8 cellular contexts compared by ENCODE assay signal in the genomic region with DNA sequence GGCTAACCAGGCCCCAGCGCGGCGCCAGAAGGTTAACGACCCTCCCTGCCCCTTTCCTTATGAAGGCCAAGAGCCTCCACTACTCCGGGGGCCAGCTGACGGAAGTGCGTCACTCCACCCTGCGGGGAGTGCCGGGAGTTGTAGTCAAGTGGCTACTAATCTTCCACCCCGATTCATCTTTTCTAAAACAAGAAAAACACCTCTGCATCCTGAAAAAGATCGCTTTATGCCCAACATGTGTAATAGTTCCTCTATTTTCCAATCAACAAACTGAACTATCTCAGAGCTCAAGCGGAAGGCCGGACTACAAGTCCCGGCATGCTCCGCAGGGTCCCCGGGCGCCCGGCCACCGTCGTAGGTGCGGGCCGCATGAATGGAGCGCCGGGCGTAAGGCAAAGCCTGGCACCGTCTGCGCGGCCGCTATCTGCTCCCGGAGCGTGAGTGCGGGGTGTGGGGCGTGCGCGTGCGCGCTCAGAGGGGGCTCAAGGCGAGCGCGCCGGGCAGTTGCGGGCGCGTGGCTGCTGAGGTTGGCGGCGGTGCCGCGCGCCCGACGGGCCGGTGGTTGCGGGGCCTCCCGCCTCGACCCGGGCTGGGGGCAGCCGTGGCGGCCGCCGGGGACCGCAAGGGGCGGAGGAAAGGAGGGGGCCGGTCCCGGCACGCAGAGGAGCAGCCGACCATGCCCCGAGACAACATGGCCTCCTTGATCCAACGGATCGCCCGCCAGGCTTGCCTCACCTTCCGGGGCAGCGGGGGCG. TPM values are rescaled to one million over a fixed set of nuclear protein-coding genes. Genes with fewer than 3 reads are reported as not detected.
DNase-seq lines count a peak whose midpoint lies in the region; TF ChIP-seq lines count a peak whose summit lies in the region.

A gene (plus strand): TSS at position 337 of the 755 bp plus-strand sequence. CDS start 340 bp downstream, at position 677.

- H3K4me3 Mint-ChIP-seq in endothelial cell (ENCODE audit: unreplicated experiment) (peak within 1 kb of the TSS; percentile 96), mesothelial cell of epicardium (peak within 1 kb of the TSS; percentile 90)

- H3K36me3 Mint-ChIP-seq in endothelial cell (ENCODE audit: low read depth, unreplicated experiment) (no peaks in the 10 kb centered on the region), mesothelial cell of epicardium (no peaks in the 10 kb centered on the region)

- H3K9me3 Mint-ChIP-seq in endothelial cell (ENCODE audit: unreplicated experiment) (no peaks in the 10 kb centered on the region), mesothelial cell of epicardium (no peaks in the 10 kb centered on the region)

- H3K4me1 Mint-ChIP-seq in endothelial cell (ENCODE audit: unreplicated experiment) (peaks cover 24% of the 10 kb centered on the region), mesothelial cell of epicardium (peaks cover 34% of the 10 kb centered on the region)

- H3K27me3 Mint-ChIP-seq in endothelial cell (ENCODE audit: unreplicated experiment) = peaks cover 14% of the 10 kb centered on the region
- peaks cover 11% of the 10 kb centered on the region for H3K27me3 Mint-ChIP-seq in mesothelial cell of epicardium (ENCODE audit: low read depth)

- TF ChIP-seq CTCF in GM20000 (IDR thresholded peaks at IDR 0.05; ENCODE audit: extremely low read depth, missing control alignments) = no peak
- peak; percentile 17 for TF ChIP-seq CTCF in endothelial cell (IDR thresholded peaks at IDR 0.05; ENCODE audit: unreplicated experiment)
- TF ChIP-seq CTCF in mesothelial cell of epicardium (IDR thresholded peaks at IDR 0.05; ENCODE audit: unreplicated experiment) = no peak

- DNase-seq in COR-L47 (lab: John Stamatoyannopoulos, UW) = peak; percentile 97
- peak; percentile 90 for DNase-seq in GM20000 (ENCODE audit: low spot score)
- peak; percentile 63 for DNase-seq in HS-5 (ENCODE audit: low read depth)
- DNase-seq in NOMO-1 treated with DMSO at 0.1 percent for 48 hours (lab: John Stamatoyannopoulos, UW; ENCODE audit: unreplicated experiment) = peak; percentile 76
- DNase-seq in activated T-cell treated with anti-CD3 and anti-CD28 coated beads for 1 hour (ENCODE audit: low read depth) = peak; percentile 67
- DNase-seq in endothelial cell (ENCODE audit: low spot score) = peak; percentile 72
- DNase-seq in mesothelial cell of epicardium (ENCODE audit: low spot score in 2 of 2, unreplicated experiment in 2 of 2) = peak; percentile 73 to 87
- peak; percentile 70 to 73 for DNase-seq in stimulated activated CD8-positive, alpha-beta memory T cell treated with anti-CD3 and anti-CD28 coated beads, Interleukin-2, amount 100 ng/mL, for 48 hours (ENCODE audit: low read depth in 2 of 2)

- H3K27ac Mint-ChIP-seq in endothelial cell (ENCODE audit: unreplicated experiment) = peak within 1 kb of the TSS; percentile 97
- H3K27ac Mint-ChIP-seq in mesothelial cell of epicardium = peak within 1 kb of the TSS; percentile 99

RNA-seq across cellular contexts. Expression of the gene that starts here (rescaled TPM):
- total RNA-seq in endothelial cell (ENCODE audit: unreplicated experiment) (25.7 TPM), mesothelial cell of epicardium (20.1 to 21.0 TPM (median 20.3 TPM) in 3 replicates)

Comparison
In these comparisons a context has a peak if more than half of its experiments do, and no peak if none do; other contexts are left out.
1. Peak in every context shown above with its lines: DNase-seq.